In genomic region chr19:30225615-30226463, GRCh38 we compare ENCODE assay signal across 8 cellular contexts.
DNase-seq lines count a peak whose midpoint lies in the region; ATAC-seq and TF ChIP-seq lines count a peak whose summit lies in the region.
"Had no signal": no experiment of that assay in that cellular context is flagged by ENCODE, and none has a peak within 500 bp of the region (broad histone marks: within the 10 kb centered on the region; RNA-seq: fewer than 3 reads in every experiment).

No MANE protein-coding gene starts in this region.

- WGBS in iPS DF 6.9 (ENCODE audit: insufficient coverage, insufficient read length): no CpG with 5 or more reads among the region's 91 CpGs

- H3K4me3 Mint-ChIP-seq in GM23338 (peak overlapping the region; percentile 75), T-helper 17 cell (peak overlapping the region; percentile 82)
- peak overlapping the region; percentile 72 for H3K4me3 Mint-ChIP-seq in stimulated activated effector memory CD8-positive, alpha-beta T cell treated with anti-CD3 and anti-CD28 coated beads, Interleukin-12 subunit alpha, Interleukin-12 subunit beta, amount 100 ng/mL, for 72 hours

- H3K27ac ChIP-seq in GM23338 (ENCODE audit: low read depth) (no peak overlapping the region), iPS DF 6.9 (ENCODE audit: low read length) (no peak overlapping the region)

- H3K27me3 Mint-ChIP-seq in GM23338 (ENCODE audit: insufficient read depth, low read depth, poor library complexity): peaks cover 80% of the 10 kb centered on the region
- peaks cover 63% of the 10 kb centered on the region for H3K27me3 Mint-ChIP-seq in T-helper 17 cell

- intact Hi-C loops in posterior vena cava (cut with DNase I): loop anchor here in 1 of 2 donors (10.0 kb wide), 1 partner anchor 419 kb away; no protein-coding TSS in a partner anchor

- H2AFZ ChIP-seq in GM23338: peak overlapping the region; percentile 88; the same call in 1 of the 2 replicates

- no peak overlapping the region for H3K27ac Mint-ChIP-seq in GM23338
- no peak overlapping the region for H3K27ac Mint-ChIP-seq in T-helper 17 cell
- H3K27ac Mint-ChIP-seq in stimulated activated effector memory CD8-positive, alpha-beta T cell treated with anti-CD3 and anti-CD28 coated beads, Interleukin-12 subunit alpha, Interleukin-12 subunit beta, amount 100 ng/mL, for 72 hours: no peak overlapping the region

- H3K9me3 ChIP-seq in T-helper 17 cell (ENCODE audit: control insufficient read depth, low read length, poor library complexity, severe bottlenecking) (no peaks in the 10 kb centered on the region), iPS DF 6.9 (ENCODE audit: control insufficient read depth, insufficient read depth, low read length) (no peaks in the 10 kb centered on the region)

- H3K27me3 ChIP-seq in GM23338 (ENCODE audit: insufficient read depth) (peaks cover 95% of the 10 kb centered on the region), iPS DF 6.9 (ENCODE audit: control insufficient read depth, insufficient read depth, low read length) (peaks cover 59% of the 10 kb centered on the region)

- H3K36me3 Mint-ChIP-seq in GM23338 (ENCODE audit: low read depth) (no peaks in the 10 kb centered on the region; the same call in 2 of the 3 replicates), T-helper 17 cell (ENCODE audit: low read depth) (peaks cover 13% of the 10 kb centered on the region)
- H3K36me3 Mint-ChIP-seq in stimulated activated effector memory CD8-positive, alpha-beta T cell treated with anti-CD3 and anti-CD28 coated beads, Interleukin-12 subunit alpha, Interleukin-12 subunit beta, amount 100 ng/mL, for 72 hours: peaks cover 6% of the 10 kb centered on the region

- H3K4me1 ChIP-seq in GM23338 (ENCODE audit: insufficient read depth) (peaks cover 46% of the 10 kb centered on the region), iPS DF 6.9 (ENCODE audit: control insufficient read depth, insufficient read depth, low read length) (no peaks in the 10 kb centered on the region; the same call in 1 of the 2 replicates)

- H4K20me1 ChIP-seq in GM23338 (replicated peaks; ENCODE audit: insufficient read depth): 0 out of 2 replicates have a peak, but pooled peaks cover 3% of the 10 kb centered on the region

- TF ChIP-seq POLR2A in erythroblast (IDR thresholded peaks at IDR 0.05; ENCODE audit: low read length): no peak

- H3K4me1 Mint-ChIP-seq in GM23338 (peaks cover 43% of the 10 kb centered on the region), T-helper 17 cell (peaks cover 20% of the 10 kb centered on the region)
- peaks cover 29% of the 10 kb centered on the region for H3K4me1 Mint-ChIP-seq in stimulated activated effector memory CD8-positive, alpha-beta T cell treated with anti-CD3 and anti-CD28 coated beads, Interleukin-12 subunit alpha, Interleukin-12 subunit beta, amount 100 ng/mL, for 72 hours

- H3K4me2 ChIP-seq in GM23338: peak overlapping the region; percentile 93

- no peak for TF ChIP-seq CTCF in GM23338 (conservative IDR thresholded peaks at IDR 0.05; ENCODE audit: low read depth in 2 of 2)

- 0 out of 2 replicates have a peak, but pooled peaks cover 3% of the 10 kb centered on the region for H3F3A ChIP-seq in GM23338 (replicated peaks; ENCODE audit: low read depth)

- H3K4me3 ChIP-seq in GM23338: peak overlapping the region; percentile 73
- H3K4me3 ChIP-seq in iPS DF 6.9 (ENCODE audit: low read length): peak overlapping the region; percentile 24; the same call in 1 of the 2 replicates

- H3K9me2 ChIP-seq in GM23338 (ENCODE audit: insufficient read depth): no peaks in the 10 kb centered on the region

- no peaks in the 10 kb centered on the region; the same call in 1 of the 3 replicates for H3K9me3 Mint-ChIP-seq in GM23338
- H3K9me3 Mint-ChIP-seq in stimulated activated effector memory CD8-positive, alpha-beta T cell treated with anti-CD3 and anti-CD28 coated beads, Interleukin-12 subunit alpha, Interleukin-12 subunit beta, amount 100 ng/mL, for 72 hours: no peaks in the 10 kb centered on the region

- no peaks in the 10 kb centered on the region for H3K79me2 ChIP-seq in GM23338 (replicated peaks; ENCODE audit: insufficient read depth)

- ATAC-seq in GM23338: no peak
- no peak for ATAC-seq in T-helper 17 cell
- no peak for ATAC-seq in stimulated activated effector memory CD8-positive, alpha-beta T cell treated with anti-CD3 and anti-CD28 coated beads, Interleukin-12 subunit alpha, Interleukin-12 subunit beta, amount 100 ng/mL, for 72 hours
- no peak for ATAC-seq in HG02973 (IDR thresholded peaks at IDR 0.05; ENCODE audit: unreplicated experiment)

- peak; percentile 52 for DNase-seq in GM23338 (ENCODE audit: low spot score)
- no peak for DNase-seq in T-helper 17 cell
- DNase-seq in iPS DF 6.9 (ENCODE audit: low read depth, low spot score): no peak
- no peak for DNase-seq in stimulated activated effector memory CD8-positive, alpha-beta T cell treated with anti-CD3 and anti-CD28 coated beads, Interleukin-12 subunit alpha, Interleukin-12 subunit beta, amount 100 ng/mL, for 72 hours (ENCODE audit: low spot score in 2 of 2)
- DNase-seq in posterior vena cava (ENCODE audit: low spot score): no peak
- no peak for DNase-seq in erythroblast (lab: John Stamatoyannopoulos, UW)
- DNase-seq: activated CD4-positive, alpha-beta T cell treated with anti-CD3 and anti-CD28 coated beads for 1 hour had no signal

- no peaks in the 10 kb centered on the region for H3K36me3 ChIP-seq in GM23338 (ENCODE audit: insufficient read depth)
- H3K36me3 ChIP-seq in iPS DF 6.9 (ENCODE audit: control insufficient read depth, insufficient read depth, low read length): no peaks in the 10 kb centered on the region

TF ChIP-seq in GM23338, 12 proteins besides CTCF, POLR2A, EP300 and RAD21 (continues in another document):
- no peak for TF ChIP-seq ZNF462 (CRISPR knock-in tag; IDR thresholded peaks at IDR 0.05)
- no peak for TF ChIP-seq EZH2phosphoT487 (IDR thresholded peaks at IDR 0.05; ENCODE audit: unreplicated experiment)
- TF ChIP-seq JUNB (IDR thresholded peaks at IDR 0.05; ENCODE audit: unreplicated experiment): no peak
- TF ChIP-seq NANOG (IDR thresholded peaks at IDR 0.05; ENCODE audit: borderline replicate concordance): no peak
- no peak for TF ChIP-seq STAT1 (IDR thresholded peaks at IDR 0.05; ENCODE audit: unreplicated experiment)
- TF ChIP-seq EZH2 (IDR thresholded peaks at IDR 0.05; ENCODE audit: low read depth, unreplicated experiment): no peak
- no peak for TF ChIP-seq ZNF331 (CRISPR knock-in tag; IDR thresholded peaks at IDR 0.05; ENCODE audit: low read depth)
- no peak for TF ChIP-seq ZNF114 (CRISPR knock-in tag; IDR thresholded peaks at IDR 0.05)
